Comparison of ENCODE assay signal across 19 cellular contexts in genomic region chr14:68475802-68476201, GRCh38.
DNase-seq lines count a peak whose midpoint lies in the region; ATAC-seq, FAIRE-seq and TF ChIP-seq lines count a peak whose summit lies in the region.
"Had no signal": no experiment of that assay in that cellular context is flagged by ENCODE, and none has a peak within 500 bp of the region (broad histone marks: within the 10 kb centered on the region; RNA-seq: fewer than 3 reads in every experiment).

No MANE protein-coding gene starts in this region.

- POLR2A ChIA-PET in A549 (lab: Yijun Ruan, JAX) (interaction anchor here (1.0 kb wide), 2 partner anchors 17 to 72 kb away, joined by 3 to 12 read pairs; no protein-coding TSS in a partner anchor), OCI-LY7 (lab: Charles Lee) (interaction anchor here (0.7 to 1.3 kb wide), 8 partner anchors 18 to 193 kb away, joined by 3 to 11 read pairs (median 4); no protein-coding TSS in a partner anchor)

- no peaks in the 10 kb centered on the region for H4K20me1 ChIP-seq in OCI-LY7 (ENCODE audit: insufficient read depth, low read length)

- TF ChIP-seq POLR2A in A549 (IDR thresholded peaks at IDR 0.05; ENCODE audit: low read length), result no peak

- H3K79me2 ChIP-seq in OCI-LY7 (ENCODE audit: insufficient read depth, low read depth, low read length), result no peaks in the 10 kb centered on the region

- BruUV-seq in OCI-LY7 (replicated peaks; lab: Mats Ljungman, UMichigan), result no TSS peak

- H3K4me2 ChIP-seq in A549 (peak overlapping the region; percentile 13), OCI-LY7 (ENCODE audit: low read length) (peak overlapping the region; percentile 52)
- H3K4me2 ChIP-seq: KMS-11 had no signal

- H3K9me3 ChIP-seq in A549 (no peaks in the 10 kb centered on the region), OCI-LY7 (ENCODE audit: low read length) (no peaks in the 10 kb centered on the region), small intestine (ENCODE audit: control insufficient read depth, low read depth) (no peaks in the 10 kb centered on the region)
- H3K9me3 ChIP-seq: right atrium auricular region had no signal

- no peaks in the 10 kb centered on the region for H3K9me3 Mint-ChIP-seq in progenitor cell of endocrine pancreas (ENCODE audit: low read depth)
- H3K9me3 Mint-ChIP-seq: activated naive CD8-positive, alpha-beta T cell treated with anti-CD3 and anti-CD28 coated beads, Interleukin-2, amount 10 ng/mL, durations not matched to agents 7 days and 5 days had no signal

- peak overlapping the region; percentile 62 to 83 for H3K27ac ChIP-seq in A549
- peak overlapping the region; percentile 53 for H3K27ac ChIP-seq in OCI-LY7 (ENCODE audit: low read depth, low read length, poor library complexity, severe bottlenecking)
- peak overlapping the region; percentile 79 for H3K27ac ChIP-seq in foreskin keratinocyte
- no peak overlapping the region for H3K27ac ChIP-seq in small intestine (ENCODE audit: low read depth in 1 of 2, low read length in 1 of 2)
- H3K27ac ChIP-seq: KMS-11 had no signal

- no peaks in the 10 kb centered on the region for H3K9me2 ChIP-seq in OCI-LY7 (ENCODE audit: insufficient read depth, low read length)

- DNase-seq in A549 (ENCODE audit: low read depth in 1 of 2, low spot score in 1 of 2) (no peak), OCI-LY7 (ENCODE audit: low spot score) (no peak), foreskin keratinocyte (no peak), progenitor cell of endocrine pancreas (ENCODE audit: low spot score, unreplicated experiment) (no peak), small intestine (no peak), NCI-H1436 (lab: John Stamatoyannopoulos, UW) (no peak), glomerular visceral epithelial cell (ENCODE audit: extremely low spot score) (no peak)
- DNase-seq: activated CD4-positive, CD25-positive, alpha-beta regulatory T cell; activated naive CD8-positive, alpha-beta T cell treated with anti-CD3 and anti-CD28 coated beads, Interleukin-2, amount 10 ng/mL, durations not matched to agents 7 days and 5 days; DMS 273 treated with DMSO at 0.1 percent for 48 hours; H7; islet precursor cell; NCI-H1417; NCI-H446 treated with DMSO at 0.1 percent for 48 hours; stimulated activated CD4-positive, alpha-beta T cell treated with anti-CD3 and anti-CD28 coated beads, Interleukin-4, amount 100 ng/mL, for 4 hours; T-helper 1 cell had no signal

- no peaks in the 10 kb centered on the region for H3K36me3 ChIP-seq in OCI-LY7 (ENCODE audit: insufficient read depth, low read length)
- no peaks in the 10 kb centered on the region for H3K36me3 ChIP-seq in small intestine (ENCODE audit: control insufficient read depth in 2 of 2, insufficient read depth in 2 of 2, low read length in 2 of 2)
- H3K36me3 ChIP-seq: right atrium auricular region had no signal

- H3K36me3 Mint-ChIP-seq in progenitor cell of endocrine pancreas (ENCODE audit: insufficient read depth), result no peaks in the 10 kb centered on the region

- intact Hi-C loops in OCI-LY7 (cut with micrococcal nuclease; ENCODE audit: unreplicated experiment), result no loop called here

- no peak for ATAC-seq in A549
- ATAC-seq in foreskin keratinocyte, result no peak
- ATAC-seq in HG02763 (IDR thresholded peaks at IDR 0.05; ENCODE audit: unreplicated experiment), result no peak

- no peak overlapping the region for H3K4me3 Mint-ChIP-seq in progenitor cell of endocrine pancreas (ENCODE audit: low read depth)
- H3K4me3 Mint-ChIP-seq: activated naive CD8-positive, alpha-beta T cell treated with anti-CD3 and anti-CD28 coated beads, Interleukin-2, amount 10 ng/mL, durations not matched to agents 7 days and 5 days had no signal

- H2AFZ ChIP-seq in OCI-LY7 (ENCODE audit: low read length), result peak overlapping the region; percentile 75; the same call in 1 of the 2 replicates

- FAIRE-seq in A549 (lab: Jason Lieb, UNC) (no peak), small intestine (lab: Jason Lieb, UNC) (no peak)

- no peaks in the 10 kb centered on the region for H3K27me3 ChIP-seq in foreskin keratinocyte
- H3K27me3 ChIP-seq in small intestine (ENCODE audit: control insufficient read depth in 2 of 2, insufficient read depth in 2 of 2, low read length in 2 of 2), result no peaks in the 10 kb centered on the region
- H3K27me3 ChIP-seq: right atrium auricular region had no signal

- peaks cover 75% of the 10 kb centered on the region for H3K4me1 Mint-ChIP-seq in progenitor cell of endocrine pancreas (ENCODE audit: low read depth)
- H3K4me1 Mint-ChIP-seq: activated naive CD8-positive, alpha-beta T cell treated with anti-CD3 and anti-CD28 coated beads, Interleukin-2, amount 10 ng/mL, durations not matched to agents 7 days and 5 days had no signal

- H3K27ac Mint-ChIP-seq in progenitor cell of endocrine pancreas, result peak overlapping the region; percentile 73
- H3K27ac Mint-ChIP-seq: activated naive CD8-positive, alpha-beta T cell treated with anti-CD3 and anti-CD28 coated beads, Interleukin-2, amount 10 ng/mL, durations not matched to agents 7 days and 5 days had no signal

- no peak for TF ChIP-seq EP300 in A549 (IDR thresholded peaks at IDR 0.05)

- H3K4me3 ChIP-seq in A549, result no peak overlapping the region
- no peak overlapping the region for H3K4me3 ChIP-seq in OCI-LY7 (ENCODE audit: low read depth, low read length, poor library complexity, severe bottlenecking)
- H3K4me3 ChIP-seq in small intestine (ENCODE audit: low read depth in 1 of 2, low read length in 2 of 2), result no peak overlapping the region
- H3K4me3 ChIP-seq: right atrium auricular region had no signal

- no peak for TF ChIP-seq RAD21 in A549 (conservative IDR thresholded peaks at IDR 0.05 in 1 of 2, IDR thresholded peaks at IDR 0.05 in 1 of 2)

- CTCF ChIA-PET in A549 (lab: Yijun Ruan, JAX), result interaction anchor here (1.6 kb wide), 1 partner anchor 341 kb away, joined by 3 read pairs; no protein-coding TSS in a partner anchor
- CTCF ChIA-PET in OCI-LY7 (lab: Charles Lee; ENCODE audit: unreplicated experiment), result no interaction called here

- H3K27me3 Mint-ChIP-seq in progenitor cell of endocrine pancreas, result no peaks in the 10 kb centered on the region

- H3K4me1 ChIP-seq in A549, result peaks cover 39% of the 10 kb centered on the region
- peaks cover 56% of the 10 kb centered on the region for H3K4me1 ChIP-seq in OCI-LY7 (ENCODE audit: insufficient read depth, low read length, poor library complexity, severe bottlenecking)
- peaks cover 17% of the 10 kb centered on the region for H3K4me1 ChIP-seq in foreskin keratinocyte
- H3K4me1 ChIP-seq in small intestine (ENCODE audit: control insufficient read depth in 2 of 2, insufficient read depth in 1 of 2, low read depth in 1 of 2, low read length in 1 of 2), result no peaks in the 10 kb centered on the region

- no peak for TF ChIP-seq CTCF in A549 (IDR thresholded peaks at IDR 0.05)
- no peak for TF ChIP-seq CTCF in OCI-LY7 (conservative IDR thresholded peaks at IDR 0.05; ENCODE audit: low read length)
- TF ChIP-seq CTCF in foreskin keratinocyte (conservative IDR thresholded peaks at IDR 0.05), result no peak
- no peak for TF ChIP-seq CTCF in progenitor cell of endocrine pancreas (IDR thresholded peaks at IDR 0.05; ENCODE audit: unreplicated experiment)

TF ChIP-seq in A549, 52 proteins besides CTCF, POLR2A, EP300 and RAD21 (continues in another document):
- TF ChIP-seq, protein P1, sequence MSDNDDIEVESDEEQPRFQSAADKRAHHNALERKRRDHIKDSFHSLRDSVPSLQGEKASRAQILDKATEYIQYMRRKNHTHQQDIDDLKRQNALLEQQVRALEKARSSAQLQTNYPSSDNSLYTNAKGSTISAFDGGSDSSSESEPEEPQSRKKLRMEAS (IDR thresholded peaks at IDR 0.05), result no peak
- no peak for TF ChIP-seq RCOR1 (IDR thresholded peaks at IDR 0.05; ENCODE audit: low read depth, low read length)
- TF ChIP-seq PHF8 (IDR thresholded peaks at IDR 0.05; ENCODE audit: borderline replicate concordance, low read depth), result no peak
- TF ChIP-seq KDM1A (IDR thresholded peaks at IDR 0.05; ENCODE audit: low read depth), result no peak
- TF ChIP-seq BHLHE40 (IDR thresholded peaks at IDR 0.05; ENCODE audit: low read depth, low read length), result no peak
- no peak for TF ChIP-seq MAZ (IDR thresholded peaks at IDR 0.05; ENCODE audit: borderline replicate concordance, low read depth, low read length)
- no peak for TF ChIP-seq TP53 (CRISPR knock-in tag; IDR thresholded peaks at IDR 0.05)
- no peak for TF ChIP-seq HEYL (CRISPR knock-in tag; IDR thresholded peaks at IDR 0.05)
- no peak for TF ChIP-seq HDAC2 (IDR thresholded peaks at IDR 0.05)
- TF ChIP-seq HMGXB4 (CRISPR knock-in tag; IDR thresholded peaks at IDR 0.05; ENCODE audit: borderline replicate concordance), result no peak
- no peak for TF ChIP-seq ZNF302 (CRISPR knock-in tag; IDR thresholded peaks at IDR 0.05)
- no peak for TF ChIP-seq CBX8 (IDR thresholded peaks at IDR 0.05)
- no peak for TF ChIP-seq ATOH8 (CRISPR knock-in tag; IDR thresholded peaks at IDR 0.05; ENCODE audit: low read depth)
- TF ChIP-seq CBX2 (IDR thresholded peaks at IDR 0.05; ENCODE audit: borderline replicate concordance, low read depth), result no peak

Comparison
In these comparisons a context has a peak if more than half of its experiments do, and no peak if none do; other contexts are left out.
1. H3K27ac ChIP-seq: peak in A549 (2 of 2), OCI-LY7 (single experiment) and foreskin keratinocyte (single experiment); none in small intestine (0 of 2).